ENCODE assay signal across 8 cellular contexts in genomic region chr9:108535526-108535925, GRCh38.
DNase-seq lines count a peak whose midpoint lies in the region; ATAC-seq, FAIRE-seq and TF ChIP-seq lines count a peak whose summit lies in the region.

No MANE protein-coding gene starts in this region.

- no peaks in the 10 kb centered on the region for H3K4me1 Mint-ChIP-seq in type B pancreatic cell (ENCODE audit: unreplicated experiment)

- no peaks in the 10 kb centered on the region for H3K9me2 ChIP-seq in MM.1S (replicated peaks; ENCODE audit: insufficient read depth, low read length)

- H3K9me3 ChIP-seq in heart right ventricle (no peaks in the 10 kb centered on the region), MM.1S (replicated peaks; ENCODE audit: insufficient read depth, low read length) (no peaks in the 10 kb centered on the region)

- 75 to 82% methylated on average over 3 of the region's 3 CpGs for whole genome bisulfite sequencing in heart right ventricle, 2 donors

- H2AFZ ChIP-seq in MM.1S (ENCODE audit: low read length), result no peak overlapping the region

- peaks cover 12% of the 10 kb centered on the region for H3K27me3 Mint-ChIP-seq in type B pancreatic cell

- DNase-seq in heart right ventricle (no peak), left cardiac atrium (no peak), MM.1S (peak; percentile 31), epithelial cell of proximal tubule (ENCODE audit: low read depth) (no peak), type B pancreatic cell (ENCODE audit: extremely low spot score, unreplicated experiment) (no peak), RCC 7860 (ENCODE audit: low spot score) (no peak), NCI-H2227 (lab: John Stamatoyannopoulos, UW; ENCODE audit: unreplicated experiment) (no peak)

- no peak for ATAC-seq in heart right ventricle
- no peak for ATAC-seq in left cardiac atrium
- ATAC-seq in GM18519 (IDR thresholded peaks at IDR 0.05; ENCODE audit: low FRiP score, unreplicated experiment), result no peak

- peaks cover 11% of the 10 kb centered on the region for H3K9me3 Mint-ChIP-seq in type B pancreatic cell

- H4K20me1 ChIP-seq in MM.1S (ENCODE audit: insufficient read depth, low read length), result no peaks in the 10 kb centered on the region

- no peak overlapping the region for H3K4me3 Mint-ChIP-seq in type B pancreatic cell

- H3K4me3 ChIP-seq in heart right ventricle, result no peak overlapping the region
- no peak overlapping the region for H3K4me3 ChIP-seq in MM.1S (ENCODE audit: low read length)
- H3K4me3 ChIP-seq in epithelial cell of proximal tubule (ENCODE audit: low read depth, low read length), result no peak overlapping the region

- no peak overlapping the region for H3K9ac ChIP-seq in MM.1S (ENCODE audit: low read length)

- intact Hi-C loops in heart right ventricle (cut with DNase I) (no loop called here), left cardiac atrium (cut with DNase I) (no loop called here)

- H3F3A ChIP-seq in MM.1S (ENCODE audit: insufficient read depth, low read length), result no peaks in the 10 kb centered on the region

- H3K27ac Mint-ChIP-seq in type B pancreatic cell, result no peak overlapping the region

- no peak overlapping the region for H3K4me2 ChIP-seq in MM.1S (ENCODE audit: low read depth, low read length)

- H3K36me3 ChIP-seq in heart right ventricle (no peaks in the 10 kb centered on the region), MM.1S (replicated peaks; ENCODE audit: insufficient read depth, low read length) (no peaks in the 10 kb centered on the region)

- no peaks in the 10 kb centered on the region for H3K4me1 ChIP-seq in heart right ventricle
- no peaks in the 10 kb centered on the region for H3K4me1 ChIP-seq in MM.1S (ENCODE audit: low read length)

- TF ChIP-seq CTCF in heart right ventricle (IDR thresholded peaks at IDR 0.05), result peak in 8 of 9 donors; percentile 12 to 53 (median 44)
- TF ChIP-seq CTCF in MM.1S (IDR thresholded peaks at IDR 0.05; ENCODE audit: low read length), result peak; percentile 56
- peak; percentile 50 for TF ChIP-seq CTCF in epithelial cell of proximal tubule (conservative IDR thresholded peaks at IDR 0.05; ENCODE audit: low read depth, low read length)
- peak; percentile 75 for TF ChIP-seq CTCF in type B pancreatic cell (conservative IDR thresholded peaks at IDR 0.05)

- H3K79me2 ChIP-seq in MM.1S (ENCODE audit: low read length), result no peaks in the 10 kb centered on the region

- H3K36me3 Mint-ChIP-seq in type B pancreatic cell, result no peaks in the 10 kb centered on the region

- FAIRE-seq in RCC 7860 (lab: Jason Lieb, UNC), result no peak

- H3K27ac ChIP-seq in heart right ventricle, result no peak overlapping the region
- no peak overlapping the region for H3K27ac ChIP-seq in MM.1S (ENCODE audit: low read length)

- H3K27me3 ChIP-seq in heart right ventricle (no peaks in the 10 kb centered on the region), MM.1S (replicated peaks; ENCODE audit: insufficient read depth, low read length) (no peaks in the 10 kb centered on the region)
